In the genomic region with DNA sequence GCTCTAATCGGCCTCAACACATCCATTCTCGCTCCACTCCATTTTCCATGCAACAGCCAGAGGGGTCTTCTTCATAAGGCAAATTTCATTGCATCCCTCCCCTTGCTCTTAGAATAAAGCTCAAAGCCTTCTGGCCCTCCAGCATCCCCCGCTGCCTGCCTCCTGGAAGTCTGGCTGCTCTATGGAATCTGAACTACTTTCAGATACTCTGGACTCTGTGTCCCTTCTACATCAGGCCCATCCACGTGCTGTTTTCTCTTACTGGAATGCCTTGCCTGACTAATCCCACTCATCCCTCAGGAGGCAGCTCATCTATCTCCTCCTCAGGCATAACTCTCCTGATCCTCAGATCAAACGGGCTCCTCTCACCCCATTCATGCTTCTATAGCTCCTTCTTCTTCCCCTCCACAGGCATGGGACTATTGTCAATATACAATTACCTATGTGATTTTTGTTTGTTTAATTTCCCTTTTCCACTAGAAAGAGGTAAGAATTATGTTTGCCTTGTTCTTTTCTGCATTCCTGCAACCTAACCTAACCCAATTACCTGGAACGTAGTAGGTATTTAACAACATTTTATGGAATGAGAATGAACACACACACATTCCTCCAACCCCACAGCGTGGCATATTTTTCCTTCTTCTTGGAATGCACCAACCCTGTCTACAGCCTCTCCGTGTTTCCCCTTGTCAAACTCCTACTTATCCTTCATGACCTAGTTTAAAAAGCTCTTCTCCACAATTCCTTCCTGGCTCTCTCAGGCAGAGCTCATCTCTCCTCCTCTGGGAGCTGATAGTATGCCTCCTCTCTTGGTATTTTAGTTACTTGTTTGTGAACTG, we compare ENCODE assay signal across 26 cellular contexts. TPM values are rescaled to one million over a fixed set of nuclear protein-coding genes. Genes with fewer than 3 reads are reported as not detected.
DNase-seq lines count a peak whose midpoint lies in the region; TF ChIP-seq lines count a peak whose summit lies in the region.
"Had no signal": no experiment of that assay in that cellular context is flagged by ENCODE, and none has a peak within 500 bp of the region (broad histone marks: within the 10 kb centered on the region; RNA-seq: fewer than 3 reads in every experiment).

No MANE protein-coding gene starts in this region.

- H3K79me2 ChIP-seq in hepatocyte, result no peaks in the 10 kb centered on the region
- H3K79me2 ChIP-seq in trophoblast cell (ENCODE audit: control insufficient read depth, insufficient read depth, low read length, poor library complexity), result no peaks in the 10 kb centered on the region

- no peak overlapping the region for H3K23ac ChIP-seq in trophoblast cell (ENCODE audit: low read length)

- no peak overlapping the region for H4K12ac ChIP-seq in trophoblast cell (ENCODE audit: low read depth, low read length)

- H3K4me1 ChIP-seq in BLaER1 (peaks cover 34% of the 10 kb centered on the region), hepatocyte (ENCODE audit: insufficient read depth) (no peaks in the 10 kb centered on the region), trophoblast cell (ENCODE audit: control insufficient read depth in 1 of 2, insufficient read depth in 2 of 2, low read length in 2 of 2) (peaks cover 0 to 9% of the 10 kb centered on the region in 2 experiments)
- H3K4me1 ChIP-seq: tibial nerve had no signal

- H2BK5ac ChIP-seq in trophoblast cell (ENCODE audit: low read depth, low read length, poor library complexity), result no peak overlapping the region

- no peak overlapping the region for H2BK120ac ChIP-seq in trophoblast cell (ENCODE audit: insufficient read depth, low read length, poor library complexity)

- H3K4me2 ChIP-seq in BLaER1 (peak overlapping the region; percentile 70), hepatocyte (no peak overlapping the region), trophoblast cell (ENCODE audit: low read length) (no peak overlapping the region)
- H3K4me2 ChIP-seq: PC-9 had no signal

- TF ChIP-seq CTCF in hepatocyte (IDR thresholded peaks at IDR 0.05; ENCODE audit: poor library complexity), result no peak

- no peaks in the 10 kb centered on the region for H3K9me3 ChIP-seq in BLaER1
- no peaks in the 10 kb centered on the region for H3K9me3 ChIP-seq in hepatocyte (ENCODE audit: low read depth)
- peaks cover 6% of the 10 kb centered on the region for H3K9me3 ChIP-seq in trophoblast cell (ENCODE audit: insufficient read depth, low read depth, low read length)
- H3K9me3 ChIP-seq: neutrophil, tibial nerve had no signal

- no peak overlapping the region for H4K8ac ChIP-seq in trophoblast cell (ENCODE audit: low read depth, low read length)

- no peak overlapping the region for H3K14ac ChIP-seq in trophoblast cell (ENCODE audit: low read length)

- H3K9me2 ChIP-seq in hepatocyte (replicated peaks; ENCODE audit: insufficient read depth), result no peaks in the 10 kb centered on the region

- WGBS in hepatocyte (ENCODE audit: low lambda C conversion rate, missing lambda C conversion rate), result 64% methylated on average over 8 of the region's 8 CpGs
- no CpG with 5 or more reads among the region's 8 CpGs for WGBS in trophoblast cell (ENCODE audit: extremely low coverage, insufficient coverage, insufficient read length)

- H3K79me1 ChIP-seq in trophoblast cell (ENCODE audit: low read length), result no peaks in the 10 kb centered on the region

- no peak overlapping the region for H2AFZ ChIP-seq in hepatocyte
- H2AFZ ChIP-seq in trophoblast cell (ENCODE audit: insufficient read depth, low read length, poor library complexity), result no peak overlapping the region
- H2AFZ ChIP-seq: GM23248, PC-9 had no signal

- H2BK12ac ChIP-seq in trophoblast cell (ENCODE audit: low read length), result no peak overlapping the region

- H3K27ac ChIP-seq in BLaER1 (0 out of 2 replicates have a peak overlapping the region, but pooled peaks have one; percentile 62), hepatocyte (no peak overlapping the region), trophoblast cell (ENCODE audit: low read depth, low read length) (no peak overlapping the region)
- H3K27ac ChIP-seq: GM23248, neutrophil, PC-9, tibial nerve had no signal

- no peaks in the 10 kb centered on the region for H3K27me3 ChIP-seq in BLaER1
- H3K27me3 ChIP-seq in hepatocyte, result no peaks in the 10 kb centered on the region
- H3K27me3 ChIP-seq in trophoblast cell (ENCODE audit: insufficient read depth, low read length), result no peaks in the 10 kb centered on the region
- H3K27me3 ChIP-seq: neutrophil, tibial nerve had no signal

- no peak overlapping the region for H2AK5ac ChIP-seq in trophoblast cell (ENCODE audit: low read length)

- no peak overlapping the region for H3K4ac ChIP-seq in trophoblast cell (ENCODE audit: low read depth, low read length)

- no peak overlapping the region for H3K18ac ChIP-seq in trophoblast cell (ENCODE audit: low read length)

- H4K20me1 ChIP-seq in BLaER1 (no peaks in the 10 kb centered on the region), hepatocyte (ENCODE audit: insufficient read depth, poor library complexity, severe bottlenecking) (no peaks in the 10 kb centered on the region)

- DNase-seq in ELF-1 (ENCODE audit: low read depth, low spot score) (peak; percentile 19), hepatocyte (ENCODE audit: low spot score) (peak; percentile 26), trophoblast cell (peak; percentile 80 to 91), NCI-H748 (lab: John Stamatoyannopoulos, UW; ENCODE audit: unreplicated experiment) (no peak), NCI-H2227 (lab: John Stamatoyannopoulos, UW; ENCODE audit: unreplicated experiment) (no peak), NCI-H2196 treated with DMSO at 0.1 percent for 48 hours (lab: John Stamatoyannopoulos, UW; ENCODE audit: unreplicated experiment) (no peak)
- DNase-seq: activated CD4-positive, alpha-beta T cell treated with anti-CD3 and anti-CD28 coated beads, Interleukin-2, amount 50 U/mL, for 4 hours; activated naive CD4-positive, alpha-beta T cell treated with anti-CD3 and anti-CD28 coated beads for 36 hours; amygdala; cortex of kidney; effector memory CD8-positive, alpha-beta T cell; EL; foreskin fibroblast; GM23248; HFFc6; NCI-H1694 treated with DMSO at 0.1 percent for 48 hours; NCI-H2171; NCI-H524; NK-92 treated with Interleukin-12 subunit alpha and Interleukin-12 subunit beta, amount 100 ng/mL, for 24 hours; PC-9; Right ventricle myocardium superior; T1000 had no signal

- H3K4me3 ChIP-seq in BLaER1 (no peak overlapping the region), hepatocyte (no peak overlapping the region), trophoblast cell (ENCODE audit: low read depth, low read length) (no peak overlapping the region)
- H3K4me3 ChIP-seq: GM23248, PC-9, skin epidermis, tibial nerve had no signal

- H4K91ac ChIP-seq in trophoblast cell (ENCODE audit: low read depth, low read length), result no peak overlapping the region

- no peaks in the 10 kb centered on the region for H3K36me3 ChIP-seq in BLaER1
- H3K36me3 ChIP-seq in hepatocyte (replicated peaks; ENCODE audit: insufficient read depth, low read depth), result no peaks in the 10 kb centered on the region
- no peaks in the 10 kb centered on the region for H3K36me3 ChIP-seq in trophoblast cell (ENCODE audit: control insufficient read depth in 1 of 2, insufficient read depth in 2 of 2, low read length in 2 of 2)
- H3K36me3 ChIP-seq: neutrophil, tibial nerve had no signal

- no peak overlapping the region for H3K9ac ChIP-seq in BLaER1
- H3K9ac ChIP-seq in trophoblast cell (ENCODE audit: low read length), result no peak overlapping the region
- H3K9ac ChIP-seq: GM23248 had no signal

RNA-seq across cellular contexts. Expression of a gene that starts 49.5 kb away (rescaled TPM):
- 75.9 and 98.3 TPM in 2 replicates for total RNA-seq in hepatocyte
- polyA plus RNA-seq in hepatocyte, result 54.1 and 54.2 TPM in 2 replicates
- polyA plus RNA-seq in trophoblast cell (2013), result 120 and 147 TPM in 2 replicates

Comparison
In these comparisons a context has a peak if more than half of its experiments do, and no peak if none do; other contexts are left out.
1. DNase-seq: peak in ELF-1 (single experiment), hepatocyte (single experiment) and trophoblast cell (2 of 2); none in NCI-H748 (single experiment), NCI-H2227 (single experiment) and NCI-H2196 treated with DMSO at 0.1 percent for 48 hours (single experiment).